ENCODE assay signal across 21 cellular contexts in the genomic region with DNA sequence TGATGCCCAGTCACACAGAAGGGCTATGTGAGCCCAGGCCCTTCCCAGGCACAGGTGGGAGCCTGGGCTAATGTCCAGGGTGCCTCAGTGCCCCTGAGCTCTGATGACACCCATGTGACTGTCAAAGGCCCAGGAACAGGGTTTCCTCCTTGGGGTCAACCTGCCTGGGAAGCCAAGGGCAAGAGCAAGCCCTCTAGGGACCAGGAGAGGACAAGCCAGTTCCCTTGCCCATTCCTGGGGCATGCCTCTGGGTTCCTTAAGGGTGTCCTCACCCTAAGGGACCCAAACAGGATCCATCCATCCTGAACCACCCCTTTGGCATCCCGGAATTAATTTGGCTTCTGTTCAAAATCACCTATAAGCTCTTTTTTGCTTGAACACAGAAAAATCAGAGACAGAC. TPM values are rescaled to one million over a fixed set of nuclear protein-coding genes. Genes with fewer than 3 reads are reported as not detected.
DNase-seq lines count a peak whose midpoint lies in the region; ATAC-seq and TF ChIP-seq lines count a peak whose summit lies in the region.
"Had no signal": no experiment of that assay in that cellular context is flagged by ENCODE, and none has a peak within 500 bp of the region (broad histone marks: within the 10 kb centered on the region; RNA-seq: fewer than 3 reads in every experiment).

No MANE protein-coding gene starts in this region.

- TF ChIP-seq POLR2A in GM15510 (IDR thresholded peaks at IDR 0.05; ENCODE audit: borderline replicate concordance, extremely low read depth, insufficient read length) (peak; percentile 6), Peyer's patch (IDR thresholded peaks at IDR 0.05) (no peak)

- no peaks in the 10 kb centered on the region for H3K27me3 Mint-ChIP-seq in activated naive CD4-positive, alpha-beta T cell treated with anti-CD3 and anti-CD28 coated beads, Interleukin-2, amount 10 ng/mL, durations not matched to agents 7 days and 5 days
- no peaks in the 10 kb centered on the region for H3K27me3 Mint-ChIP-seq in central memory CD8-positive, alpha-beta T cell
- H3K27me3 Mint-ChIP-seq in progenitor cell of endocrine pancreas = no peaks in the 10 kb centered on the region

- no peak for ATAC-seq in central memory CD8-positive, alpha-beta T cell (replicated peaks; ENCODE audit: extremely low read depth, poor library complexity, severe bottlenecking)
- ATAC-seq: Right ventricle myocardium inferior had no signal

- peaks cover 0 to 43% (median 0%) of the 10 kb centered on the region in 3 donors for H3K36me3 ChIP-seq in Peyer's patch

- DNase-seq in activated naive CD4-positive, alpha-beta T cell treated with anti-CD3 and anti-CD28 coated beads, Interleukin-2, amount 10 ng/mL, durations not matched to agents 7 days and 5 days = no peak
- no peak for DNase-seq in activated naive CD4-positive, alpha-beta T cell treated with Interleukin-2 at 50 U/mL for 16 hours
- DNase-seq in central memory CD8-positive, alpha-beta T cell (ENCODE audit: low spot score in 2 of 2) = no peak
- DNase-seq in progenitor cell of endocrine pancreas (ENCODE audit: low spot score, unreplicated experiment) (no peak), Peyer's patch (no peak), midbrain (lab: John Stamatoyannopoulos, UW) (no peak), cardiac septum (ENCODE audit: low spot score) (no peak)
- DNase-seq: activated CD4-positive, alpha-beta T cell treated with anti-CD3 and anti-CD28 coated beads, Interleukin-2, amount 50 U/mL, for 48 hours; effector CD4-positive, alpha-beta T cell; foreskin melanocyte; hypothalamus; KBM-7; mammary epithelial cell; NCI-H69; sigmoid colon; SW 1271 had no signal

- CTCF ChIA-PET in activated naive CD4-positive, alpha-beta T cell treated with anti-CD3 and anti-CD28 coated beads, Interleukin-2, amount 10 ng/mL, durations not matched to agents 7 days and 5 days (lab: Charles Lee) = interaction anchor here (0.5 to 3.3 kb wide), 2 partner anchors 10 to 80 kb away, joined by 3 to 13 read pairs; no protein-coding TSS in a partner anchor

- intact Hi-C loops in cardiac septum (cut with DNase I) = no loop called here

- H3K9me3 ChIP-seq in Peyer's patch = no peaks in the 10 kb centered on the region
- H3K9me3 ChIP-seq: sigmoid colon, tibial nerve had no signal

- H3K27me3 ChIP-seq in Peyer's patch = no peaks in the 10 kb centered on the region
- H3K27me3 ChIP-seq: sigmoid colon, tibial nerve had no signal

- H3K4me1 ChIP-seq in Peyer's patch = peaks cover 0 to 34% (median 0%) of the 10 kb centered on the region in 4 donors

- H3K4me3 Mint-ChIP-seq in activated naive CD4-positive, alpha-beta T cell treated with anti-CD3 and anti-CD28 coated beads, Interleukin-2, amount 10 ng/mL, durations not matched to agents 7 days and 5 days = no peak overlapping the region
- H3K4me3 Mint-ChIP-seq in central memory CD8-positive, alpha-beta T cell = no peak overlapping the region
- no peak overlapping the region for H3K4me3 Mint-ChIP-seq in progenitor cell of endocrine pancreas (ENCODE audit: low read depth)
- H3K4me3 Mint-ChIP-seq: activated T-helper 1 cell treated with anti-CD3 and anti-CD28 coated beads, Interleukin-12 subunit alpha, Interleukin-12 subunit beta, Interleukin-2, Interleukin-4 antibody, amounts not matched to agents 30 ng/mL and 10 ng/mL and 1 ng/mL, durations not matched to agents 14 hours and 24 hours and 36 hours had no signal

- H3K27ac ChIP-seq in Peyer's patch = no peak overlapping the region
- H3K27ac ChIP-seq: parathyroid adenoma, sigmoid colon had no signal

- H3K4me1 Mint-ChIP-seq in activated naive CD4-positive, alpha-beta T cell treated with anti-CD3 and anti-CD28 coated beads, Interleukin-2, amount 10 ng/mL, durations not matched to agents 7 days and 5 days = peaks cover 10% of the 10 kb centered on the region
- H3K4me1 Mint-ChIP-seq in central memory CD8-positive, alpha-beta T cell = peaks cover 15% of the 10 kb centered on the region
- peaks cover 21% of the 10 kb centered on the region for H3K4me1 Mint-ChIP-seq in progenitor cell of endocrine pancreas (ENCODE audit: low read depth)

- no peak overlapping the region for H3K4me3 ChIP-seq in Peyer's patch
- H3K4me3 ChIP-seq: sigmoid colon, tibial nerve had no signal

- H3K27ac Mint-ChIP-seq in activated naive CD4-positive, alpha-beta T cell treated with anti-CD3 and anti-CD28 coated beads, Interleukin-2, amount 10 ng/mL, durations not matched to agents 7 days and 5 days = peak overlapping the region; percentile 28
- H3K27ac Mint-ChIP-seq in central memory CD8-positive, alpha-beta T cell (ENCODE audit: low read depth) = peak overlapping the region; percentile 49
- peak overlapping the region; percentile 33 for H3K27ac Mint-ChIP-seq in progenitor cell of endocrine pancreas
- H3K27ac Mint-ChIP-seq: activated T-helper 1 cell treated with anti-CD3 and anti-CD28 coated beads, Interleukin-12 subunit alpha, Interleukin-12 subunit beta, Interleukin-2, Interleukin-4 antibody, amounts not matched to agents 30 ng/mL and 10 ng/mL and 1 ng/mL, durations not matched to agents 14 hours and 24 hours and 36 hours had no signal

- TF ChIP-seq CTCF in progenitor cell of endocrine pancreas (IDR thresholded peaks at IDR 0.05; ENCODE audit: unreplicated experiment) (no peak), Peyer's patch (IDR thresholded peaks at IDR 0.05) (no peak)

- peaks cover 21% of the 10 kb centered on the region for H3K36me3 Mint-ChIP-seq in activated naive CD4-positive, alpha-beta T cell treated with anti-CD3 and anti-CD28 coated beads, Interleukin-2, amount 10 ng/mL, durations not matched to agents 7 days and 5 days
- peaks cover 41% of the 10 kb centered on the region for H3K36me3 Mint-ChIP-seq in central memory CD8-positive, alpha-beta T cell (ENCODE audit: insufficient read depth)
- H3K36me3 Mint-ChIP-seq in progenitor cell of endocrine pancreas (ENCODE audit: insufficient read depth) = peaks cover 4% of the 10 kb centered on the region

- H3K9me3 Mint-ChIP-seq in activated naive CD4-positive, alpha-beta T cell treated with anti-CD3 and anti-CD28 coated beads, Interleukin-2, amount 10 ng/mL, durations not matched to agents 7 days and 5 days = no peaks in the 10 kb centered on the region
- no peaks in the 10 kb centered on the region for H3K9me3 Mint-ChIP-seq in central memory CD8-positive, alpha-beta T cell
- no peaks in the 10 kb centered on the region for H3K9me3 Mint-ChIP-seq in progenitor cell of endocrine pancreas (ENCODE audit: low read depth)
- H3K9me3 Mint-ChIP-seq: activated T-helper 1 cell treated with anti-CD3 and anti-CD28 coated beads, Interleukin-12 subunit alpha, Interleukin-12 subunit beta, Interleukin-2, Interleukin-4 antibody, amounts not matched to agents 30 ng/mL and 10 ng/mL and 1 ng/mL, durations not matched to agents 14 hours and 24 hours and 36 hours had no signal

RNA-seq across cellular contexts. Expression of a gene that starts 39.0 kb away (rescaled TPM):
- total RNA-seq in progenitor cell of endocrine pancreas (46.6 and 49.6 TPM in 2 replicates), Peyer's patch (10 to 100 TPM; 27.5 to 68.1 (median 61.4) TPM), cardiac septum (20.2 TPM)
